In genomic region chr2:23312996-23313606, GRCh38 we compare ENCODE assay signal across 8 cellular contexts.
DNase-seq lines count a peak whose midpoint lies in the region; ATAC-seq, FAIRE-seq and TF ChIP-seq lines count a peak whose summit lies in the region.

No MANE protein-coding gene starts in this region.

- TF ChIP-seq CTCF in HepG2 (CRISPR knock-in tag; IDR thresholded peaks at IDR 0.05) (peak; percentile 60), right lobe of liver (IDR thresholded peaks at IDR 0.05) (peak in 2 of 4 donors; percentile 30 to 33), omental fat pad (IDR thresholded peaks at IDR 0.05) (no peak)

- in situ Hi-C loops in HepG2 (cut with HindIII; ENCODE audit: extremely low pct_ligation_motif_present, low pct_unique_long_range_greater_than_20kb): no loop called here

- no peak overlapping the region for H3K4me3 ChIP-seq in HepG2 (replicated peaks in 1 of 3; ENCODE audit: insufficient read depth in 1 of 3, low read depth in 2 of 3, low read length in 3 of 3)
- H3K4me3 ChIP-seq in right lobe of liver: no peak overlapping the region
- H3K4me3 ChIP-seq in SJCRH30: no peak overlapping the region

- H3K79me2 ChIP-seq in HepG2 (ENCODE audit: insufficient read depth, low read length): no peaks in the 10 kb centered on the region

- H3K9me3 ChIP-seq in HepG2 (ENCODE audit: low read length) (no peaks in the 10 kb centered on the region), right lobe of liver (no peaks in the 10 kb centered on the region), SJCRH30 (replicated peaks) (no peaks in the 10 kb centered on the region)

- H3K9ac ChIP-seq in HepG2 (ENCODE audit: insufficient read depth, low read depth, low read length): no peak overlapping the region

- no peak overlapping the region for H3K27ac ChIP-seq in HepG2 (ENCODE audit: extremely low read length, insufficient read depth, low read length)
- no peak overlapping the region for H3K27ac ChIP-seq in right lobe of liver
- H3K27ac ChIP-seq in SJCRH30: no peak overlapping the region

- no peaks in the 10 kb centered on the region for H3K27me3 ChIP-seq in HepG2 (ENCODE audit: control insufficient read depth in 1 of 2, insufficient read depth in 2 of 2, low read length in 2 of 2)
- no peaks in the 10 kb centered on the region for H3K27me3 ChIP-seq in right lobe of liver
- H3K27me3 ChIP-seq in SJCRH30: no peaks in the 10 kb centered on the region

- BruUV-seq in HepG2 (replicated peaks; lab: Mats Ljungman, UMichigan): no TSS peak

- H3K4me2 ChIP-seq in HepG2 (ENCODE audit: low read depth, low read length): no peak overlapping the region

- WGBS in HepG2 (ENCODE audit: low lambda C conversion rate): 39% methylated on average over 9 of the region's 10 CpGs
- WGBS in right lobe of liver (ENCODE audit: insufficient coverage, low coverage, low lambda C conversion rate, missing lambda C conversion rate): 56% methylated on average over 4 of the region's 10 CpGs

- peak; percentile 94 for ATAC-seq in HepG2
- ATAC-seq in right lobe of liver: no peak
- peak; percentile 74 for ATAC-seq in HG02884 (IDR thresholded peaks at IDR 0.05; ENCODE audit: unreplicated experiment)
- no peak for ATAC-seq in omental fat pad (ENCODE audit: low FRiP score)

- CTCF ChIA-PET in HepG2 (lab: Yijun Ruan, JAX; ENCODE audit: low intra/inter-chr PET ratio, low total read pairs): no interaction called here

- TF ChIP-seq RAD21 in HepG2 (CRISPR knock-in tag; IDR thresholded peaks at IDR 0.05): no peak

- POLR2A ChIA-PET in HepG2 (lab: Yijun Ruan, JAX): no interaction called here

- intact Hi-C loops in HepG2 (cut with micrococcal nuclease; ENCODE audit: unreplicated experiment) (no loop called here), right lobe of liver (cut with DNase I) (no loop called here)

- peak; percentile 34 for FAIRE-seq in HepG2 (lab: Jason Lieb, UNC)

- no peaks in the 10 kb centered on the region for H3K4me1 ChIP-seq in HepG2 (ENCODE audit: insufficient read depth, low read length)
- no peaks in the 10 kb centered on the region for H3K4me1 ChIP-seq in right lobe of liver
- no peaks in the 10 kb centered on the region for H3K4me1 ChIP-seq in SJCRH30

- H3K36me3 ChIP-seq in HepG2 (replicated peaks in 1 of 2; ENCODE audit: control insufficient read depth in 1 of 2, insufficient read depth in 2 of 2, low read length in 2 of 2): no peaks in the 10 kb centered on the region
- no peaks in the 10 kb centered on the region for H3K36me3 ChIP-seq in right lobe of liver
- H3K36me3 ChIP-seq in SJCRH30: no peaks in the 10 kb centered on the region

- H4K20me1 ChIP-seq in HepG2 (ENCODE audit: insufficient read depth, low read length): no peaks in the 10 kb centered on the region

- DNase-seq in HepG2 (ENCODE audit: low spot score) (no peak), right lobe of liver (no peak), SJCRH30 (peak; percentile 71 to 84), glomerular visceral epithelial cell (ENCODE audit: extremely low spot score) (peak; percentile 3), NCI-H128 (lab: John Stamatoyannopoulos, UW; ENCODE audit: unreplicated experiment) (no peak), omental fat pad (ENCODE audit: low spot score) (no peak), mucosa of gallbladder (ENCODE audit: low spot score) (no peak)

- TF ChIP-seq EP300 in HepG2 (IDR thresholded peaks at IDR 0.05; ENCODE audit: low read depth in 2 of 2, low read length in 2 of 2) (no peak), HepG2 (CRISPR knock-in tag; IDR thresholded peaks at IDR 0.05; ENCODE audit: borderline replicate concordance) (no peak)

- no peak overlapping the region for H2AFZ ChIP-seq in HepG2 (ENCODE audit: low read length)

- no peak for TF ChIP-seq POLR2A in HepG2 (IDR thresholded peaks at IDR 0.05; ENCODE audit: insufficient read depth in 1 of 2, low read depth in 2 of 2, low read length in 2 of 2)
- no peak for TF ChIP-seq POLR2A in right lobe of liver (IDR thresholded peaks at IDR 0.05)

TF ChIP-seq in HepG2, 621 proteins besides CTCF, POLR2A, EP300 and RAD21:
- TF ChIP-seq ZNF570 (CRISPR knock-in tag; IDR thresholded peaks at IDR 0.05; ENCODE audit: borderline replicate concordance): no peak
- TF ChIP-seq STAG1 (CRISPR knock-in tag; IDR thresholded peaks at IDR 0.05): peak; percentile 62
- peak; percentile 54 for TF ChIP-seq XRCC5 (optimal IDR thresholded peaks at IDR 0.05; ENCODE audit: low read length)

Comparison
In these comparisons a context has a peak if more than half of its experiments do, and no peak if none do; other contexts are left out.
1. ATAC-seq: peak in HepG2 (single experiment) and HG02884 (single experiment); none in right lobe of liver (0 of 4) and omental fat pad (single experiment).
2. DNase-seq: peak in SJCRH30 (2 of 2) and glomerular visceral epithelial cell (single experiment); none in HepG2 (single experiment), right lobe of liver (0 of 3), NCI-H128 (single experiment), omental fat pad (single experiment) and mucosa of gallbladder (single experiment).